1 cellular context compared by ENCODE assay signal in genomic region chr15:49169880-49170597, GRCh38.
TF ChIP-seq lines count a peak whose summit lies in the region.

TSS of gene GALK2 (plus strand) at chr15:49170247. CDS start at chr15:49170323, 76 bp downstream.

TF ChIP-seq in K562, 482 proteins besides CTCF, POLR2A, EP300 and RAD21 (continued from another document):
- no peak for TF ChIP-seq PREB (CRISPR knock-in tag; IDR thresholded peaks at IDR 0.05)
- no peak for TF ChIP-seq ZNF184 (CRISPR knock-in tag; IDR thresholded peaks at IDR 0.05)
- TF ChIP-seq RB1 (IDR thresholded peaks at IDR 0.05; ENCODE audit: low read depth): peak; percentile 75
- TF ChIP-seq ZNF277 (CRISPR knock-in tag; IDR thresholded peaks at IDR 0.05; ENCODE audit: borderline replicate concordance): no peak
- TF ChIP-seq ZNF274 (IDR thresholded peaks at IDR 0.05; ENCODE audit: borderline replicate concordance, low read depth, low read length): no peak
- TF ChIP-seq SPI1 (IDR thresholded peaks at IDR 0.05; ENCODE audit: borderline replicate concordance, low read depth, low read length): no peak
- TF ChIP-seq ZNF586 (CRISPR knock-in tag; conservative IDR thresholded peaks at IDR 0.05): no peak
- no peak for TF ChIP-seq ZBTB43 (CRISPR knock-in tag; IDR thresholded peaks at IDR 0.05)
- no peak; the same call in 1 of the 2 replicates for TF ChIP-seq GMEB1 (CRISPR knock-in tag; IDR thresholded peaks at IDR 0.05)
- TF ChIP-seq RBBP5 (IDR thresholded peaks at IDR 0.05; ENCODE audit: borderline replicate concordance, insufficient read depth, low read length, poor library complexity, severe bottlenecking): peak; percentile 68
- TF ChIP-seq RBM39 (optimal IDR thresholded peaks at IDR 0.05; ENCODE audit: low read depth, low read length): no peak
- peak; percentile 69 for TF ChIP-seq TFE3 (CRISPR knock-in tag; IDR thresholded peaks at IDR 0.05)
- TF ChIP-seq RFX5 (IDR thresholded peaks at IDR 0.05; ENCODE audit: low read depth, low read length): no peak
- no peak for TF ChIP-seq FOXA1 (IDR thresholded peaks at IDR 0.05; ENCODE audit: borderline replicate concordance)
- TF ChIP-seq MBD2 (IDR thresholded peaks at IDR 0.05; ENCODE audit: borderline replicate concordance, low read depth): peak; percentile 48; the same call in 1 of the 2 replicates
- TF ChIP-seq IFI16 (CRISPR knock-in tag; IDR thresholded peaks at IDR 0.05): no peak
- 0 out of 2 replicates have a peak, but pooled peaks have one; percentile 13 for TF ChIP-seq DPF2 (IDR thresholded peaks at IDR 0.05)
- no peak for TF ChIP-seq WHSC1 (IDR thresholded peaks at IDR 0.05; ENCODE audit: low read length)
- peak; percentile 96 for TF ChIP-seq TBP (optimal IDR thresholded peaks at IDR 0.05; ENCODE audit: low read depth, low read length)
- no peak for TF ChIP-seq TSHZ1 (CRISPR knock-in tag; IDR thresholded peaks at IDR 0.05)
- TF ChIP-seq MYC (IDR thresholded peaks at IDR 0.05; ENCODE audit: low read depth, low read length): peak; percentile 99
- TF ChIP-seq MYC (CRISPR knock-in tag; IDR thresholded peaks at IDR 0.05; ENCODE audit: borderline replicate concordance, low read depth): no peak; the same call in 1 of the 2 replicates
- no peak for TF ChIP-seq HSF4 (CRISPR knock-in tag; IDR thresholded peaks at IDR 0.05; ENCODE audit: borderline replicate concordance)
- no peak for TF ChIP-seq ESRRB (CRISPR knock-in tag; IDR thresholded peaks at IDR 0.05; ENCODE audit: borderline replicate concordance)
- TF ChIP-seq FOXK1 (CRISPR knock-in tag; IDR thresholded peaks at IDR 0.05; ENCODE audit: borderline replicate concordance): no peak
- TF ChIP-seq ZNF253 (CRISPR knock-in tag; conservative IDR thresholded peaks at IDR 0.05): no peak
- no peak for TF ChIP-seq FOSL1 (tag; conservative IDR thresholded peaks at IDR 0.05)
- 0 out of 2 replicates have a peak, but pooled peaks have one; percentile 39 for TF ChIP-seq XRCC5 (IDR thresholded peaks at IDR 0.05; ENCODE audit: low read depth, low read length)
- TF ChIP-seq ESRRA (IDR thresholded peaks at IDR 0.05; ENCODE audit: borderline replicate concordance, low read depth): peak; percentile 13; the same call in 1 of the 2 replicates
- no peak for TF ChIP-seq ARHGAP35 (IDR thresholded peaks at IDR 0.05; ENCODE audit: partially characterized antibody)
- no peak for TF ChIP-seq ZMIZ1 (IDR thresholded peaks at IDR 0.05; ENCODE audit: low read depth in 2 of 2, low read length in 2 of 2)
- TF ChIP-seq PKNOX1 (IDR thresholded peaks at IDR 0.05): no peak; the same call in 1 of the 2 replicates
- TF ChIP-seq GTF2E2 (tag; IDR thresholded peaks at IDR 0.05): peak; percentile 69; the same call in 1 of the 2 replicates
- no peak for TF ChIP-seq MTF1 (CRISPR knock-in tag; IDR thresholded peaks at IDR 0.05; ENCODE audit: borderline replicate concordance)
- TF ChIP-seq CBFB (CRISPR knock-in tag; IDR thresholded peaks at IDR 0.05): no peak
- TF ChIP-seq GTF2A2 (tag; IDR thresholded peaks at IDR 0.05): no peak
- TF ChIP-seq RBM22 (IDR thresholded peaks at IDR 0.05; ENCODE audit: low read depth, low read length, poor library complexity, severe bottlenecking): no peak
- TF ChIP-seq DDX20 (tag; IDR thresholded peaks at IDR 0.05; ENCODE audit: low read depth): no peak
- no peak for TF ChIP-seq HINFP (tag; conservative IDR thresholded peaks at IDR 0.05; ENCODE audit: low read depth)
- no peak for TF ChIP-seq RFX1 (IDR thresholded peaks at IDR 0.05)
- peak; percentile 38; the same call in 1 of the 2 replicates for TF ChIP-seq FOXP1 (CRISPR knock-in tag; IDR thresholded peaks at IDR 0.05)
- TF ChIP-seq STAT5B (CRISPR knock-in tag; IDR thresholded peaks at IDR 0.05): no peak
- TF ChIP-seq ZNF280A (IDR thresholded peaks at IDR 0.05; ENCODE audit: low read depth, partially characterized antibody): no peak
- TF ChIP-seq SMARCC2 (IDR thresholded peaks at IDR 0.05; ENCODE audit: low read depth): no peak
- TF ChIP-seq PHB2 (IDR thresholded peaks at IDR 0.05; ENCODE audit: low read depth): no peak
- TF ChIP-seq FOXK2 (conservative IDR thresholded peaks at IDR 0.05 in 1 of 2, IDR thresholded peaks at IDR 0.05 in 1 of 2; ENCODE audit: low read depth in 2 of 2): peak; percentile 96 to 98
- peak; percentile 58; the same call in 1 of the 2 replicates for TF ChIP-seq ETV1 (tag; conservative IDR thresholded peaks at IDR 0.05; ENCODE audit: low read depth)
